ENCODE assay signal across 8 cellular contexts in the genomic region with DNA sequence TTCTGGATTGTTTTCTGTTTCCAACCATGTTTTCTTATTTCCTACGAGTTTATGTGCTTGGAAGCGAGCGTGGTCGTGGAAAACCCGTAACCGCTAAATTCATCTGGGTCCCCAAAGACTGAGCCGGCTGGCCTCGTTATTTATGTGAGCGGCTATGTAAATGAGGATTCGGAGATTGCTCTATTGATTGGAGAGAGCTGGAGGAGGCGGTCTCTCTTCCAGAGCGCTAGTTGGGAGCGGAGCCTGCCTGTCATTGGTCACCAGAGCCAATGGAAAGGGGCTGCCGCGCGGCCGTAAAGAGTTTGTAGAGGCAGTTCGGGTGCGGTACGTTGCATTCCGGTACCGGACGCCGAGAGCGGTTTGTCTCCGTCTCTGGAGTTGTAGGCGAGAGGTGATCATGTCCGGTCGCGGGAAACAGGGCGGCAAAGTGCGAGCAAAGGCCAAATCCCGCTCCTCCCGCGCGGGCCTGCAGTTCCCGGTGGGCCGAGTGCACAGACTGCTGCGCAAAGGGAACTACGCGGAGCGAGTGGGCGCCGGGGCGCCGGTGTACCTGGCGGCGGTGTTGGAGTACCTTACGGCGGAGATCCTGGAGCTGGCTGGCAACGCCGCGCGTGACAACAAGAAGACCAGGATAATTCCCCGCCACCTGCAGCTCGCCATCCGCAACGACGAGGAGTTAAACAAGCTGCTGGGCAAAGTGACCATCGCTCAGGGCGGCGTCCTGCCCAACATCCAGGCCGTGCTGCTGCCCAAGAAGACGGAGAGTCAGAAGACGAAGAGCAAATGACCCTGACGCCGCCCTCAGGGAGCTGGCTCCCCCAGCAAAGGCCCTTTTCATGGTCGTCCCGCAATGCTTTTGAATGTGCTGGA. TPM values are rescaled to one million over a fixed set of nuclear protein-coding genes. Genes with fewer than 3 reads are reported as not detected.
DNase-seq lines count a peak whose midpoint lies in the region; ATAC-seq and TF ChIP-seq lines count a peak whose summit lies in the region.

No MANE protein-coding gene starts in this region.

- under 1% methylated on average over 31 of the region's 69 CpGs for WGBS in mammary epithelial cell (ENCODE audit: low coverage, missing lambda C conversion rate)

- H3K9me3 ChIP-seq in mammary epithelial cell (replicated peaks; ENCODE audit: insufficient read depth, low read length): no peaks in the 10 kb centered on the region
- H3K9me3 ChIP-seq in iPS-20b (ENCODE audit: insufficient read depth, low read depth, low read length): no peaks in the 10 kb centered on the region
- no peaks in the 10 kb centered on the region for H3K9me3 ChIP-seq in skeletal muscle satellite cell (replicated peaks; ENCODE audit: low read length)

- dilution Hi-C loops in mammary epithelial cell (cut with HindIII; ENCODE audit: low sequenced_read_pairs): no loop called here

- H3K4me2 ChIP-seq in mammary epithelial cell (ENCODE audit: insufficient read depth, low read depth, low read length) (peak overlapping the region; percentile 99), skeletal muscle satellite cell (ENCODE audit: low read length) (peak overlapping the region; percentile 82)

- intact Hi-C loops in mammary epithelial cell (cut with micrococcal nuclease): loop anchor here (1.0 to 5.0 kb wide), 2 partner anchors 29 to 178 kb away; a partner anchor contains a TSS

- H3K79me2 ChIP-seq in mammary epithelial cell (ENCODE audit: insufficient read depth, low read length): peaks cover 41% of the 10 kb centered on the region

- ATAC-seq in GM21619 (IDR thresholded peaks at IDR 0.05; ENCODE audit: unreplicated experiment): peak; percentile 50

- H3K4me3 ChIP-seq in mammary epithelial cell (replicated peaks in 1 of 3; ENCODE audit: insufficient read depth in 1 of 3, low read depth in 2 of 3, low read length in 3 of 3): peak overlapping the region; percentile 74 to 89 (median 85)
- peak overlapping the region; percentile 90 for H3K4me3 ChIP-seq in iPS-20b (ENCODE audit: low read length)
- peak overlapping the region; percentile 85 for H3K4me3 ChIP-seq in skeletal muscle satellite cell (ENCODE audit: low read length)

- H3K27me3 ChIP-seq in mammary epithelial cell (ENCODE audit: insufficient read depth, low read length): no peaks in the 10 kb centered on the region
- no peaks in the 10 kb centered on the region for H3K27me3 ChIP-seq in iPS-20b (ENCODE audit: insufficient read depth, low read length)
- H3K27me3 ChIP-seq in skeletal muscle satellite cell (ENCODE audit: control insufficient read depth, insufficient read depth, low read length): no peaks in the 10 kb centered on the region

- H3K27ac ChIP-seq in VCaP: peak overlapping the region; percentile 97
- peak overlapping the region; percentile 89 for H3K27ac ChIP-seq in mammary epithelial cell (ENCODE audit: insufficient read depth, low read depth, low read length)
- H3K27ac ChIP-seq in iPS-20b (ENCODE audit: low read length): peak overlapping the region; percentile 87

- peaks cover 16% of the 10 kb centered on the region for H3K4me1 ChIP-seq in mammary epithelial cell (ENCODE audit: insufficient read depth, low read length)
- peaks cover 20% of the 10 kb centered on the region; the same call in 1 of the 2 replicates for H3K4me1 ChIP-seq in iPS-20b (ENCODE audit: insufficient read depth, low read length)
- H3K4me1 ChIP-seq in skeletal muscle satellite cell (ENCODE audit: control insufficient read depth, insufficient read depth, low read length): peaks cover 24% of the 10 kb centered on the region

- peak; percentile 100 for DNase-seq in DMS53 (lab: John Stamatoyannopoulos, UW)
- DNase-seq in KG1 (lab: John Stamatoyannopoulos, UW): peak; percentile 34
- DNase-seq in mammary epithelial cell: peak; percentile 90
- no peak for DNase-seq in NCI-H446 treated with DMSO at 0.1 percent for 48 hours (lab: John Stamatoyannopoulos, UW)

- H4K20me1 ChIP-seq in mammary epithelial cell (ENCODE audit: insufficient read depth, low read length): no peaks in the 10 kb centered on the region

- H2AFZ ChIP-seq in mammary epithelial cell (ENCODE audit: low read depth, low read length): peak overlapping the region; percentile 99

- H3K36me3 ChIP-seq in mammary epithelial cell (ENCODE audit: insufficient read depth, low read length) (no peaks in the 10 kb centered on the region), iPS-20b (ENCODE audit: insufficient read depth, low read depth, low read length) (no peaks in the 10 kb centered on the region), skeletal muscle satellite cell (ENCODE audit: insufficient read depth, low read length) (no peaks in the 10 kb centered on the region)

- in situ Hi-C loops in mammary epithelial cell (cut with MboI; ENCODE audit: low sequenced_read_pairs in 2 of 2): no loop called here

- CTCF ChIA-PET in mammary epithelial cell (lab: Charles Lee; ENCODE audit: low non-redundant PET): no interaction called here

- BruUV-seq in mammary epithelial cell (replicated peaks; lab: Mats Ljungman, UMichigan): TSS peak; percentile 93

- TF ChIP-seq CTCF in VCaP (conservative IDR thresholded peaks at IDR 0.05): no peak
- peak in 1 of 2 donors; percentile 1 for TF ChIP-seq CTCF in mammary epithelial cell (conservative IDR thresholded peaks at IDR 0.05 in 1 of 2, IDR thresholded peaks at IDR 0.05 in 1 of 2; ENCODE audit: extremely low read depth in 1 of 2, insufficient read depth in 1 of 2, low read depth in 1 of 2, low read length in 2 of 2)

- peak overlapping the region; percentile 89 for H3K9ac ChIP-seq in mammary epithelial cell (ENCODE audit: insufficient read depth, low read length)
- H3K9ac ChIP-seq in iPS-20b (ENCODE audit: low read depth, low read length): peak overlapping the region; percentile 87; the same call in 1 of the 2 replicates
- H3K9ac ChIP-seq in skeletal muscle satellite cell (ENCODE audit: low read depth, low read length): peak overlapping the region; percentile 89

RNA-seq across cellular contexts. Expression of a gene that starts 29.0 kb away (rescaled TPM):
- total RNA-seq in mammary epithelial cell: 10 to 100 TPM; 12.0 to 61.2 TPM
- polyA plus RNA-seq in mammary epithelial cell: 17.5 TPM
- 32.0 TPM for polyA minus RNA-seq in mammary epithelial cell
- total RNA-seq in skeletal muscle satellite cell (2012; rRNA removed): 15.2 and 18.3 TPM in 2 replicates

RNA-seq across cellular contexts. Expression of a gene that starts 29.2 kb away (rescaled TPM):
- 1 to 10 TPM in 1 of 2 donors, under 1 TPM in 1; 0.83 to 1.3 TPM for total RNA-seq in mammary epithelial cell
- polyA plus RNA-seq in mammary epithelial cell: 1.1 TPM
- polyA minus RNA-seq in mammary epithelial cell: not detected
- total RNA-seq in skeletal muscle satellite cell (2012; rRNA removed): 1.5 and 4.4 TPM in 2 replicates

RNA-seq across cellular contexts. Expression of a gene that starts 39.7 kb away (rescaled TPM):
- total RNA-seq in mammary epithelial cell: under 1 TPM in 1 of 2 donors, not detected in 1; 0.17 TPM
- not detected for polyA plus RNA-seq in mammary epithelial cell
- not detected for polyA minus RNA-seq in mammary epithelial cell
- under 0.01 and 0.25 TPM in 2 replicates for total RNA-seq in skeletal muscle satellite cell (2012; rRNA removed)
